In genomic region chr9:97711223-97711626, GRCh38 we compare ENCODE assay signal across 13 cellular contexts. TPM values are rescaled to one million over a fixed set of nuclear protein-coding genes. Genes with fewer than 3 reads are reported as not detected.
DNase-seq lines count a peak whose midpoint lies in the region; ATAC-seq and TF ChIP-seq lines count a peak whose summit lies in the region.
"Had no signal": no experiment of that assay in that cellular context is flagged by ENCODE, and none has a peak within 500 bp of the region (broad histone marks: within the 10 kb centered on the region; RNA-seq: fewer than 3 reads in every experiment).

No MANE protein-coding gene starts in this region.

- peaks cover 24% of the 10 kb centered on the region for H3K27me3 Mint-ChIP-seq in endodermal cell (ENCODE audit: insufficient read depth)
- peaks cover 0 to 17% (median 3%) of the 10 kb centered on the region in 5 donors for H3K27me3 Mint-ChIP-seq in naive thymus-derived CD8-positive, alpha-beta T cell

- no peak overlapping the region for H3K9ac ChIP-seq in Loucy (ENCODE audit: low read depth, low read length, poor library complexity, severe bottlenecking)
- H3K9ac ChIP-seq in endodermal cell (ENCODE audit: extremely low read depth, low read length, poor library complexity, severe bottlenecking): no peak overlapping the region

- no peaks in the 10 kb centered on the region for H3K79me2 ChIP-seq in Loucy (ENCODE audit: insufficient read depth, low read length)

- peak; percentile 66 to 70 for ATAC-seq in naive thymus-derived CD8-positive, alpha-beta T cell
- no peak for ATAC-seq in left ventricle myocardium superior

- H3K27ac ChIP-seq in endodermal cell (ENCODE audit: low read depth, low read length): no peak overlapping the region
- H3K27ac ChIP-seq: skin epidermis, testis had no signal

- H3K36me3 Mint-ChIP-seq in endodermal cell (ENCODE audit: low read depth): no peaks in the 10 kb centered on the region
- H3K36me3 Mint-ChIP-seq in naive thymus-derived CD8-positive, alpha-beta T cell: no peaks in the 10 kb centered on the region
- H3K36me3 Mint-ChIP-seq: activated naive CD8-positive, alpha-beta T cell; naive B cell had no signal

- no peak for TF ChIP-seq CTCF in Loucy (conservative IDR thresholded peaks at IDR 0.05; ENCODE audit: low read length)
- no peak for TF ChIP-seq CTCF in endodermal cell (conservative IDR thresholded peaks at IDR 0.05)

- H3K9me3 ChIP-seq in Loucy (ENCODE audit: insufficient read depth, low read depth, low read length): no peaks in the 10 kb centered on the region
- no peaks in the 10 kb centered on the region for H3K9me3 ChIP-seq in endodermal cell (ENCODE audit: control insufficient read depth, low read length)
- H3K9me3 ChIP-seq: testis had no signal

- WGBS in endodermal cell (ENCODE audit: insufficient coverage in 1 of 2, insufficient read length in 1 of 2), 2 experiments: 20 to 41% methylated on average over 7 to 12 of the region's 12 CpGs

- intact Hi-C loops in left ventricle myocardium superior (cut with micrococcal nuclease): no loop called here

- peak overlapping the region; percentile 2 for H3K4me3 Mint-ChIP-seq in endodermal cell
- H3K4me3 Mint-ChIP-seq in naive thymus-derived CD8-positive, alpha-beta T cell: peak overlapping the region in 7 of 10 donors; percentile 8 to 63 (median 56)
- H3K4me3 Mint-ChIP-seq: activated naive CD8-positive, alpha-beta T cell had no signal

- H3K27ac Mint-ChIP-seq in endodermal cell: peak overlapping the region; percentile 72
- peak overlapping the region in 7 of 10 donors; percentile 45 to 92 (median 79) for H3K27ac Mint-ChIP-seq in naive thymus-derived CD8-positive, alpha-beta T cell
- H3K27ac Mint-ChIP-seq: activated naive CD8-positive, alpha-beta T cell had no signal

- in situ Hi-C loops in KBM-7 (cut with MboI; ENCODE audit: low pct_unique_long_range_greater_than_20kb, low sequenced_read_pairs): no loop called here

- POLR2A ChIA-PET in naive thymus-derived CD8-positive, alpha-beta T cell (lab: Charles Lee): interaction anchor here (1.7 kb wide), 1 partner anchor 210 kb away, joined by 4 read pairs; no protein-coding TSS in a partner anchor

- peak overlapping the region; percentile 60 for H3K4me2 ChIP-seq in Loucy (ENCODE audit: low read depth, low read length, poor library complexity, severe bottlenecking)

- peaks cover 13% of the 10 kb centered on the region for H3K4me1 Mint-ChIP-seq in endodermal cell
- peaks cover 15 to 27% (median 26%) of the 10 kb centered on the region in 4 donors for H3K4me1 Mint-ChIP-seq in naive thymus-derived CD8-positive, alpha-beta T cell

- H3K27me3 ChIP-seq in H7 (ENCODE audit: control insufficient read depth, insufficient read depth, low read length) (no peaks in the 10 kb centered on the region), Loucy (ENCODE audit: insufficient read depth, low read length, poor library complexity, severe bottlenecking) (peaks cover 72% of the 10 kb centered on the region), endodermal cell (ENCODE audit: control insufficient read depth, insufficient read depth, low read length, poor library complexity, severe bottlenecking) (peaks cover 3% of the 10 kb centered on the region)
- H3K27me3 ChIP-seq: testis had no signal

- H3K9me3 Mint-ChIP-seq in endodermal cell: no peaks in the 10 kb centered on the region
- no peaks in the 10 kb centered on the region for H3K9me3 Mint-ChIP-seq in naive thymus-derived CD8-positive, alpha-beta T cell
- H3K9me3 Mint-ChIP-seq: naive B cell had no signal

- H3K4me3 ChIP-seq in H7 (ENCODE audit: insufficient read depth, low read depth, low read length) (no peak overlapping the region), Loucy (ENCODE audit: low read length, poor library complexity, severe bottlenecking) (peak overlapping the region; percentile 43), endodermal cell (ENCODE audit: low read length) (peak overlapping the region; percentile 10)
- H3K4me3 ChIP-seq: skin epidermis, testis had no signal

- no peaks in the 10 kb centered on the region for H4K20me1 ChIP-seq in Loucy (ENCODE audit: insufficient read depth, low read length, poor library complexity, severe bottlenecking)

- H3K9me2 ChIP-seq in Loucy (replicated peaks; ENCODE audit: low read depth, low read length): no peaks in the 10 kb centered on the region

- no peaks in the 10 kb centered on the region for H3F3A ChIP-seq in Loucy (ENCODE audit: low read depth)

- H2AFZ ChIP-seq in Loucy (ENCODE audit: low read length): no peak overlapping the region

- DNase-seq in H7: peak; percentile 65
- peak; percentile 90 for DNase-seq in endodermal cell
- peak in 4 of 10 donors; percentile 7 to 39 (median 18) for DNase-seq in naive thymus-derived CD8-positive, alpha-beta T cell
- no peak for DNase-seq in KBM-7
- DNase-seq in HuH-7 (ENCODE audit: low spot score): no peak
- DNase-seq in left ventricle myocardium superior: no peak
- no peak for DNase-seq in activated naive CD4-positive, alpha-beta T cell treated with Interleukin-2 at 50 U/mL for 16 hours
- DNase-seq: SIG-M5 had no signal

- H3K36me3 ChIP-seq in H7 (replicated peaks; ENCODE audit: control insufficient read depth, insufficient read depth, low read length) (no peaks in the 10 kb centered on the region), Loucy (ENCODE audit: insufficient read depth, low read length) (no peaks in the 10 kb centered on the region), endodermal cell (ENCODE audit: control insufficient read depth, insufficient read depth, low read length) (no peaks in the 10 kb centered on the region)

- H3K4me1 ChIP-seq in Loucy (ENCODE audit: insufficient read depth, low read length, poor library complexity, severe bottlenecking) (peaks cover 15% of the 10 kb centered on the region), endodermal cell (ENCODE audit: control insufficient read depth, insufficient read depth, low read length) (no peaks in the 10 kb centered on the region)
- H3K4me1 ChIP-seq: testis had no signal

RNA-seq across cellular contexts. Expression of gene XPA, which starts 14.1 kb away (rescaled TPM):
- total RNA-seq in H7 (2014; rRNA removed; shearing (Covaris generic)): 1.5 and 3.5 TPM in 2 replicates
- 1 to 10 TPM; 4.9 to 7.3 TPM for total RNA-seq in endodermal cell
- 12.4 TPM for polyA plus RNA-seq in endodermal cell (2013, experiment 1 of 2)
- 11.7 TPM for polyA plus RNA-seq in endodermal cell (2013, experiment 2 of 2)
- total RNA-seq in naive thymus-derived CD8-positive, alpha-beta T cell: 10 to 100 TPM; 22.2 to 25.9 TPM
- polyA plus RNA-seq in naive thymus-derived CD8-positive, alpha-beta T cell: 10 to 100 TPM; 34.8 to 39.2 (median 35.1) TPM
- 6.4 TPM for total RNA-seq in left ventricle myocardium superior

Comparison
In these comparisons a context has a peak if more than half of its experiments do, and no peak if none do; other contexts are left out.
1. DNase-seq: peak in H7 (single experiment) and endodermal cell (single experiment); none in KBM-7 (single experiment), HuH-7 (single experiment), left ventricle myocardium superior (single experiment) and activated naive CD4-positive, alpha-beta T cell treated with Interleukin-2 at 50 U/mL for 16 hours (single experiment).